In genomic region chr2:20050712-20051517, GRCh38 we compare ENCODE assay signal across 8 cellular contexts. TPM values are rescaled to one million over a fixed set of nuclear protein-coding genes. Genes with fewer than 3 reads are reported as not detected.
DNase-seq lines count a peak whose midpoint lies in the region; ATAC-seq and TF ChIP-seq lines count a peak whose summit lies in the region.

No MANE protein-coding gene starts in this region.

- H3K27ac ChIP-seq in RWPE2 (ENCODE audit: poor library complexity, severe bottlenecking) (peak overlapping the region; percentile 93), mammary epithelial cell (ENCODE audit: insufficient read depth, low read depth, low read length) (peak overlapping the region; percentile 93), iPS-20b (ENCODE audit: low read length) (peak overlapping the region; percentile 16), gastrocnemius medialis (peak overlapping the region; percentile 95 to 100 (median 95))

- DNase-seq in EH (ENCODE audit: low read depth) (peak; percentile 80), RWPE2 (ENCODE audit: low spot score) (no peak), mammary epithelial cell (peak; percentile 65), gastrocnemius medialis (peak; percentile 33 to 45)

- no peaks in the 10 kb centered on the region for H3K27me3 ChIP-seq in RWPE2 (ENCODE audit: insufficient read depth, poor library complexity, severe bottlenecking)
- H3K27me3 ChIP-seq in mammary epithelial cell (ENCODE audit: insufficient read depth, low read length), result no peaks in the 10 kb centered on the region
- no peaks in the 10 kb centered on the region for H3K27me3 ChIP-seq in iPS-20b (ENCODE audit: insufficient read depth, low read length)
- H3K27me3 ChIP-seq in gastrocnemius medialis, result no peaks in the 10 kb centered on the region

- H4K20me1 ChIP-seq in mammary epithelial cell (ENCODE audit: insufficient read depth, low read length), result no peaks in the 10 kb centered on the region

- intact Hi-C loops in mammary epithelial cell (cut with micrococcal nuclease), result loop anchor here (1.0 to 5.0 kb wide), 4 partner anchors 36 to 180 kb away; no protein-coding TSS in a partner anchor
- intact Hi-C loops in gastrocnemius medialis (cut with DNase I; ENCODE audit: low total_unique reads), result loop anchor here (1.0 to 5.0 kb wide), 4 partner anchors 60 to 601 kb away; partner anchors contain the start of genes HS1BP3, PUM2, TTC32 and WDR35

- in situ Hi-C loops in mammary epithelial cell (cut with MboI; ENCODE audit: low sequenced_read_pairs in 2 of 2), result no loop called here
- in situ Hi-C loops in gastrocnemius medialis (cut with MboI; ENCODE audit: low sequenced_read_pairs in 4 of 4), result loop anchor here in 1 of 4 donors (25.0 kb wide), 1 partner anchor 586 kb away; no protein-coding TSS in a partner anchor

- no peak for TF ChIP-seq POLR2A in gastrocnemius medialis (IDR thresholded peaks at IDR 0.05)

- H3K4me2 ChIP-seq in mammary epithelial cell (ENCODE audit: insufficient read depth, low read depth, low read length), result peak overlapping the region; percentile 95

- TF ChIP-seq CTCF in RWPE2 (IDR thresholded peaks at IDR 0.05; ENCODE audit: poor library complexity, severe bottlenecking), result peak; percentile 13
- no peak for TF ChIP-seq CTCF in mammary epithelial cell (conservative IDR thresholded peaks at IDR 0.05 in 1 of 2, IDR thresholded peaks at IDR 0.05 in 1 of 2; ENCODE audit: extremely low read depth in 1 of 2, insufficient read depth in 1 of 2, low read depth in 1 of 2, low read length in 2 of 2)
- TF ChIP-seq CTCF in gastrocnemius medialis (IDR thresholded peaks at IDR 0.05 in 4 of 5, conservative IDR thresholded peaks at IDR 0.05 in 1 of 5), result no peak

- ATAC-seq in GM21360 (IDR thresholded peaks at IDR 0.05; ENCODE audit: unreplicated experiment), result peak; percentile 19
- ATAC-seq in HG03575 (IDR thresholded peaks at IDR 0.05; ENCODE audit: extremely low read depth, insufficient number of reproducible peaks, low FRiP score, unreplicated experiment), result peak; percentile 7
- peak; percentile 3 for ATAC-seq in RWPE2 (ENCODE audit: low read depth)
- ATAC-seq in gastrocnemius medialis, result peak; percentile 21 to 26
- no peak for ATAC-seq in HG02970 (IDR thresholded peaks at IDR 0.05; ENCODE audit: low FRiP score, unreplicated experiment)

- H3K4me3 ChIP-seq in RWPE2 (ENCODE audit: severe bottlenecking) (peak overlapping the region; percentile 67), mammary epithelial cell (replicated peaks in 1 of 3; ENCODE audit: insufficient read depth in 1 of 3, low read depth in 2 of 3, low read length in 3 of 3) (peak overlapping the region; percentile 75 to 97 (median 87)), iPS-20b (ENCODE audit: low read length) (peak overlapping the region; percentile 95), gastrocnemius medialis (peak overlapping the region; percentile 80 to 100 (median 87))

- peak overlapping the region; percentile 88 for H2AFZ ChIP-seq in mammary epithelial cell (ENCODE audit: low read depth, low read length)

- dilution Hi-C loops in mammary epithelial cell (cut with HindIII; ENCODE audit: low sequenced_read_pairs), result no loop called here

- CTCF ChIA-PET in mammary epithelial cell (lab: Charles Lee; ENCODE audit: low non-redundant PET), result interaction anchor here (1.5 kb wide), 1 partner anchor 35 kb away, joined by 7 read pairs; no protein-coding TSS in a partner anchor

- WGBS in mammary epithelial cell (ENCODE audit: low coverage, missing lambda C conversion rate), result 6% methylated on average over 23 of the region's 44 CpGs

- H3K9me3 ChIP-seq in RWPE2 (ENCODE audit: severe bottlenecking) (no peaks in the 10 kb centered on the region), mammary epithelial cell (replicated peaks; ENCODE audit: insufficient read depth, low read length) (no peaks in the 10 kb centered on the region), iPS-20b (ENCODE audit: insufficient read depth, low read depth, low read length) (no peaks in the 10 kb centered on the region), gastrocnemius medialis (no peaks in the 10 kb centered on the region)

- peaks cover 28% of the 10 kb centered on the region for H3K4me1 ChIP-seq in RWPE2 (ENCODE audit: insufficient read depth, poor library complexity, severe bottlenecking)
- peaks cover 22% of the 10 kb centered on the region for H3K4me1 ChIP-seq in mammary epithelial cell (ENCODE audit: insufficient read depth, low read length)
- peaks cover 15% of the 10 kb centered on the region for H3K4me1 ChIP-seq in iPS-20b (ENCODE audit: insufficient read depth, low read length)
- H3K4me1 ChIP-seq in gastrocnemius medialis, result peaks cover 32 to 35% of the 10 kb centered on the region in 2 donors

- H3K36me3 ChIP-seq in RWPE2 (ENCODE audit: low read depth), result peaks cover 18% of the 10 kb centered on the region
- no peaks in the 10 kb centered on the region for H3K36me3 ChIP-seq in mammary epithelial cell (ENCODE audit: insufficient read depth, low read length)
- H3K36me3 ChIP-seq in iPS-20b (ENCODE audit: insufficient read depth, low read depth, low read length), result no peaks in the 10 kb centered on the region
- no peaks in the 10 kb centered on the region for H3K36me3 ChIP-seq in gastrocnemius medialis

- H3K9ac ChIP-seq in mammary epithelial cell (ENCODE audit: insufficient read depth, low read length) (peak overlapping the region; percentile 98), iPS-20b (ENCODE audit: low read depth, low read length) (peak overlapping the region; percentile 92)

- BruUV-seq in mammary epithelial cell (replicated peaks; lab: Mats Ljungman, UMichigan), result no TSS peak

- H3K79me2 ChIP-seq in mammary epithelial cell (ENCODE audit: insufficient read depth, low read length), result peaks cover 52% of the 10 kb centered on the region

RNA-seq across cellular contexts. Expression of gene LAPTM4A, which starts 0.5 kb away (rescaled TPM):
- total RNA-seq in mammary epithelial cell (100 to 1,000 TPM; 160 to 162 TPM), gastrocnemius medialis (10 to 100 TPM; 53.8 to 62.3 (median 57.4) TPM)
- 223 TPM for polyA plus RNA-seq in mammary epithelial cell
- 181 TPM for polyA minus RNA-seq in mammary epithelial cell

RNA-seq across cellular contexts. Expression of gene MATN3, which starts 38.4 kb away (rescaled TPM):
- 1 to 10 TPM; 4.8 TPM for total RNA-seq in mammary epithelial cell
- polyA plus RNA-seq in mammary epithelial cell, result 3.4 TPM
- not detected for polyA minus RNA-seq in mammary epithelial cell
- under 1 TPM in 3 of 4 donors, not detected in 1; 0.26 to 0.35 (median 0.34) TPM for total RNA-seq in gastrocnemius medialis

Comparison
In these comparisons a context has a peak if more than half of its experiments do, and no peak if none do; other contexts are left out.
1. H3K27ac ChIP-seq: peak in every context shown above with its lines; median percentile 95 in gastrocnemius medialis; 93 in RWPE2; 93 in mammary epithelial cell; 16 in iPS-20b.
2. RNA of gene MATN3, which starts 38.4 kb away (total RNA-seq): 4.8 TPM in mammary epithelial cell; 0.26 to 0.35 TPM in gastrocnemius medialis; every median in the first group is over 4 times any median in the second.
3. Peak in every context shown above with its lines, with median percentiles within 50 percentile points of each other: H3K4me3 ChIP-seq.